14 cellular contexts compared by ENCODE assay signal in the genomic region with DNA sequence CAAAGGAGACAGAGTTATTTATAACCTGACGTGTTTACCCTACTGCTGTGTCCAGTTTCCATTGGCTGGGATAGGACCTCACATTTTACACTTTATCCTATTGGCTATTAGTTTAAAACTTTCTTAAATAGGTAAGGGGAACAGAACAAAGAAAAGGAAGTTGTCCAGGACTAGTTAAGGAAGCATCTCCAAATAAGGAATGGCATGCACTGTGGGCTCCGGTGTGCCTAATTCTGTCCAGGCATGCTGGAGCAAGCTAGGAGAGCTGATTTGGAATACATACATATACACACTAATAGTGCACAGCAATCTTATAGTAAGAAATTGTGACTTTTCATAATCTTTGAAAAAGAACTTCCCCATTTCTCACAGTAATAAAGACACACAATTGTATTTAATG.
A peak's percentile ranks its signal among the peaks of the same experiment; 100 is the strongest.
DNase-seq lines count a peak whose midpoint lies in the region; ATAC-seq and TF ChIP-seq lines count a peak whose summit lies in the region.
"Had no signal": no experiment of that assay in that cellular context is flagged by ENCODE, and none has a peak within 500 bp of the region (broad histone marks: within the 10 kb centered on the region; RNA-seq: fewer than 3 reads in every experiment).

No MANE protein-coding gene starts in this region.

- peak overlapping the region; percentile 62 for H3K27ac Mint-ChIP-seq in activated CD4-positive, alpha-beta T cell treated with anti-CD3 and anti-CD28 coated beads for 36 hours
- H3K27ac Mint-ChIP-seq in activated T-helper 1 cell treated with anti-CD3 and anti-CD28 coated beads, Interleukin-12 subunit alpha, Interleukin-12 subunit beta, Interleukin-2, Interleukin-4 antibody, amounts not matched to agents 30 ng/mL and 10 ng/mL and 1 ng/mL, durations not matched to agents 14 hours and 24 hours and 36 hours = peak overlapping the region; percentile 36

- peaks cover 70% of the 10 kb centered on the region for H3K4me1 Mint-ChIP-seq in activated CD4-positive, alpha-beta T cell treated with anti-CD3 and anti-CD28 coated beads for 36 hours
- peaks cover 68% of the 10 kb centered on the region for H3K4me1 Mint-ChIP-seq in activated T-helper 1 cell treated with anti-CD3 and anti-CD28 coated beads, Interleukin-12 subunit alpha, Interleukin-12 subunit beta, Interleukin-2, Interleukin-4 antibody, amounts not matched to agents 30 ng/mL and 10 ng/mL and 1 ng/mL, durations not matched to agents 14 hours and 24 hours and 36 hours (ENCODE audit: low read depth)

- in situ Hi-C loops in gastrocnemius medialis (cut with MboI; ENCODE audit: low sequenced_read_pairs in 4 of 4) = loop anchor here in 2 of 4 donors (5.0 to 10.0 kb wide), 2 partner anchors 68 to 70 kb away; a partner anchor contains a TSS

- peaks cover 41 to 60% of the 10 kb centered on the region in 2 donors for H3K4me1 ChIP-seq in gastrocnemius medialis

- no peaks in the 10 kb centered on the region for H3K27me3 ChIP-seq in gastrocnemius medialis

- H3K9me3 ChIP-seq in gastrocnemius medialis = peaks cover 0 to 10% (median 0%) of the 10 kb centered on the region in 3 donors

- peaks cover 85% of the 10 kb centered on the region for H3K36me3 Mint-ChIP-seq in activated CD4-positive, alpha-beta T cell treated with anti-CD3 and anti-CD28 coated beads for 36 hours (ENCODE audit: low read depth)
- peaks cover 64% of the 10 kb centered on the region for H3K36me3 Mint-ChIP-seq in activated T-helper 1 cell treated with anti-CD3 and anti-CD28 coated beads, Interleukin-12 subunit alpha, Interleukin-12 subunit beta, Interleukin-2, Interleukin-4 antibody, amounts not matched to agents 30 ng/mL and 10 ng/mL and 1 ng/mL, durations not matched to agents 14 hours and 24 hours and 36 hours (ENCODE audit: low read depth)

- H3K36me3 ChIP-seq in gastrocnemius medialis = peaks cover 0 to 8% of the 10 kb centered on the region in 2 donors

- peaks cover 26% of the 10 kb centered on the region for H3K9me3 Mint-ChIP-seq in activated CD4-positive, alpha-beta T cell treated with anti-CD3 and anti-CD28 coated beads for 36 hours (ENCODE audit: low read depth)
- H3K9me3 Mint-ChIP-seq in activated T-helper 1 cell treated with anti-CD3 and anti-CD28 coated beads, Interleukin-12 subunit alpha, Interleukin-12 subunit beta, Interleukin-2, Interleukin-4 antibody, amounts not matched to agents 30 ng/mL and 10 ng/mL and 1 ng/mL, durations not matched to agents 14 hours and 24 hours and 36 hours = peaks cover 23% of the 10 kb centered on the region

- TF ChIP-seq POLR2A in gastrocnemius medialis (IDR thresholded peaks at IDR 0.05) = no peak

- H3K4me3 Mint-ChIP-seq in activated CD4-positive, alpha-beta T cell treated with anti-CD3 and anti-CD28 coated beads for 36 hours = no peak overlapping the region
- H3K4me3 Mint-ChIP-seq in activated T-helper 1 cell treated with anti-CD3 and anti-CD28 coated beads, Interleukin-12 subunit alpha, Interleukin-12 subunit beta, Interleukin-2, Interleukin-4 antibody, amounts not matched to agents 30 ng/mL and 10 ng/mL and 1 ng/mL, durations not matched to agents 14 hours and 24 hours and 36 hours = no peak overlapping the region

- TF ChIP-seq CTCF in gastrocnemius medialis (IDR thresholded peaks at IDR 0.05 in 4 of 5, conservative IDR thresholded peaks at IDR 0.05 in 1 of 5) = no peak
- TF ChIP-seq CTCF in coronary artery (IDR thresholded peaks at IDR 0.05) = no peak

- no peak for ATAC-seq in activated CD4-positive, alpha-beta T cell treated with anti-CD3 and anti-CD28 coated beads for 36 hours
- ATAC-seq in Right ventricle myocardium superior (ENCODE audit: poor library complexity) = peak; percentile 46
- ATAC-seq in gastrocnemius medialis = no peak
- ATAC-seq in GM21723 (IDR thresholded peaks at IDR 0.05; ENCODE audit: unreplicated experiment) = no peak
- ATAC-seq: left lobe of liver had no signal

- intact Hi-C loops in activated CD4-positive, alpha-beta T cell treated with anti-CD3 and anti-CD28 coated beads for 36 hours (cut with DNase I, micrococcal nuclease) = no loop called here
- intact Hi-C loops in activated T-helper 1 cell treated with anti-CD3 and anti-CD28 coated beads, Interleukin-12 subunit alpha, Interleukin-12 subunit beta, Interleukin-2, Interleukin-4 antibody, amounts not matched to agents 30 ng/mL and 10 ng/mL and 1 ng/mL, durations not matched to agents 14 hours and 24 hours and 36 hours (cut with micrococcal nuclease) = no loop called here
- intact Hi-C loops in Right ventricle myocardium superior (cut with DNase I) (no loop called here), gastrocnemius medialis (cut with DNase I; ENCODE audit: low total_unique reads) (loop anchor here (5.0 kb wide), 1 partner anchor 118 kb away; no protein-coding TSS in a partner anchor)

- H3K27ac ChIP-seq in gastrocnemius medialis (peak overlapping the region; percentile 29 to 84 (median 49)), coronary artery (peak overlapping the region in 1 of 2 donors; percentile 15)

- POLR2A ChIA-PET in activated CD4-positive, alpha-beta T cell treated with anti-CD3 and anti-CD28 coated beads for 36 hours (lab: Charles Lee) = no interaction called here

- no peaks in the 10 kb centered on the region for H3K27me3 Mint-ChIP-seq in activated CD4-positive, alpha-beta T cell treated with anti-CD3 and anti-CD28 coated beads for 36 hours
- H3K27me3 Mint-ChIP-seq in activated T-helper 1 cell treated with anti-CD3 and anti-CD28 coated beads, Interleukin-12 subunit alpha, Interleukin-12 subunit beta, Interleukin-2, Interleukin-4 antibody, amounts not matched to agents 30 ng/mL and 10 ng/mL and 1 ng/mL, durations not matched to agents 14 hours and 24 hours and 36 hours (ENCODE audit: insufficient read depth) = no peaks in the 10 kb centered on the region

- H3K4me3 ChIP-seq in gastrocnemius medialis (no peak overlapping the region), coronary artery (no peak overlapping the region)
- H3K4me3 ChIP-seq: thoracic aorta had no signal

- CTCF ChIA-PET in activated CD4-positive, alpha-beta T cell treated with anti-CD3 and anti-CD28 coated beads for 36 hours (lab: Charles Lee) = no interaction called here

- no peak for DNase-seq in activated CD4-positive, alpha-beta T cell treated with anti-CD3 and anti-CD28 coated beads for 36 hours
- no peak for DNase-seq in activated CD4-positive, alpha-beta T cell treated with anti-CD3 and anti-CD28 coated beads, Interleukin-2, amount 50 U/mL, for 48 hours
- DNase-seq in activated T-helper 1 cell treated with anti-CD3 and anti-CD28 coated beads, Interleukin-12 subunit alpha, Interleukin-12 subunit beta, Interleukin-2, Interleukin-4 antibody, amounts not matched to agents 30 ng/mL and 10 ng/mL and 1 ng/mL, durations not matched to agents 14 hours and 24 hours and 36 hours (ENCODE audit: low spot score) = no peak
- DNase-seq in Right ventricle myocardium superior = no peak
- DNase-seq in gastrocnemius medialis = no peak
- no peak for DNase-seq in coronary artery (ENCODE audit: low spot score)
- DNase-seq in NK-92 (lab: John Stamatoyannopoulos, UW; ENCODE audit: unreplicated experiment) = no peak
- DNase-seq: activated CD8-positive, alpha-beta memory T cell treated with anti-CD3 and anti-CD28 coated beads, Interleukin-2, amount 50 U/mL, for 48 hours; NCI-H2171 treated with DMSO at 0.1 percent for 48 hours; OCI-M1; T1000 had no signal
